In the genomic region with DNA sequence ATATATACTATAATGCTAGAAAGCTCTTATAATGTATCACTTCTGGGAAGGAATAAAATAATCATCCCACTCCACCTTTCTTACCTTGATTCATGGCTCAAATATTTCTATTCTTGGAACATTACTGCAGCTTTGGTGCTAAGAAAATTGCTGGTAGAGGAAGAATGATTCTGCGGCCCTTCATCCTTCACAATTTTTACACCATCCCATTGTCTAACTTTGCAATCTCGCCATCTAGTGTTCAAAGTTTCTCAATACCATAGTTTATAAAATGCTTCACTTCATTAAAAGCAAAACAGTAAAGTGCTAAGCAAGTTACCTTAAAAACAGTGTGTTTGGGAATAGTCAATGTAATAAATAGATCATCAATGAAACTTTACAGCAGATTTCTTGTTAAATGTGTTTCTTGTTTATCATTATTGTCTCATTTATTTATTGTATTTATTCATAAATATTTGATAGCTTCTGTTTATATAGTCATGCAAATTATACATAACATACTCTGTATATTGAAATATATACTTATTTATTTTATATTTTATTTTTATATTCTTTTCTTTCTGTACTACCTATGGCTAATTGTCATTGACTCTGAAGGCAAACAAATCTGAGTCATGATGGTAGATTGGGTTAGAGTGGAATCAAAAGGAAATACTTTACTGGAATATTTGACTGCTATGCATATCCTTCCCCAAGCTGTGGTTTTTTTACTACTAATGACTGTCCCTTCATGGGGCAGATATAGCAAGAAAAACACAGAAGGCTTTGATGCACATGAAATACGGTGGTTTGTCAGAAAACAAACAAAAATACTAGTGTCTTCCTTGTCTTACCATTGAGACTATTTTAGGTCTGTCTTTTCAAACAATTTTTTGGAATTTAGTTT, we compare ENCODE assay signal across 8 cellular contexts.
DNase-seq lines count a peak whose midpoint lies in the region; ATAC-seq and TF ChIP-seq lines count a peak whose summit lies in the region.

No MANE protein-coding gene starts in this region.

- TF ChIP-seq CTCF in WI38 (IDR thresholded peaks at IDR 0.05; ENCODE audit: low read depth, low read length) (peak; percentile 15; the same call in 1 of the 2 replicates), thyroid gland (IDR thresholded peaks at IDR 0.05) (peak; percentile 13 to 88 (median 58))

- intact Hi-C loops in thyroid gland (cut with DNase I), result no loop called here

- H3K36me3 Mint-ChIP-seq in activated T-helper 17 cell treated with anti-CD3 and anti-CD28 coated beads, Interleukin-2, amount 50 U/mL, for 72 hours (ENCODE audit: low read depth), result no peaks in the 10 kb centered on the region

- no peaks in the 10 kb centered on the region for H3K4me1 Mint-ChIP-seq in activated T-helper 17 cell treated with anti-CD3 and anti-CD28 coated beads, Interleukin-2, amount 50 U/mL, for 72 hours

- H3K4me3 ChIP-seq in H7 (ENCODE audit: insufficient read depth, low read depth, low read length) (no peak overlapping the region), WI38 (ENCODE audit: low read depth, low read length) (no peak overlapping the region), thyroid gland (replicated peaks in 1 of 3) (no peak overlapping the region)

- no peak overlapping the region for H3K4me3 Mint-ChIP-seq in activated T-helper 17 cell treated with anti-CD3 and anti-CD28 coated beads, Interleukin-2, amount 50 U/mL, for 72 hours

- no peaks in the 10 kb centered on the region for H3K36me3 ChIP-seq in H7 (replicated peaks; ENCODE audit: control insufficient read depth, insufficient read depth, low read length)
- no peaks in the 10 kb centered on the region for H3K36me3 ChIP-seq in thyroid gland

- H3K9me3 ChIP-seq in thyroid gland, result no peaks in the 10 kb centered on the region

- TF ChIP-seq POLR2A in thyroid gland (IDR thresholded peaks at IDR 0.05), result no peak

- H3K27ac ChIP-seq in thyroid gland, result peak overlapping the region in 2 of 3 donors; percentile 31 to 35

- H3K4me1 ChIP-seq in thyroid gland, result peaks cover 6 to 13% of the 10 kb centered on the region in 2 donors

- 30 to 34% methylated on average over 3 of the region's 3 CpGs for WGBS in thyroid gland, 2 donors

- H3K27me3 Mint-ChIP-seq in activated T-helper 17 cell treated with anti-CD3 and anti-CD28 coated beads, Interleukin-2, amount 50 U/mL, for 72 hours, result no peaks in the 10 kb centered on the region

- H3K27me3 ChIP-seq in H7 (ENCODE audit: control insufficient read depth, insufficient read depth, low read length) (no peaks in the 10 kb centered on the region), thyroid gland (no peaks in the 10 kb centered on the region)

- H3K9me3 Mint-ChIP-seq in activated T-helper 17 cell treated with anti-CD3 and anti-CD28 coated beads, Interleukin-2, amount 50 U/mL, for 72 hours, result no peaks in the 10 kb centered on the region

- ATAC-seq in activated T-helper 17 cell treated with anti-CD3 and anti-CD28 coated beads, Interleukin-2, amount 50 U/mL, for 72 hours (replicated peaks), result no peak

- DNase-seq in EH (ENCODE audit: low read depth) (peak; percentile 87), H7 (peak; percentile 23), NCI-H1417 (lab: John Stamatoyannopoulos, UW) (peak; percentile 27 to 82 (median 79)), iPS-NIHi7 (ENCODE audit: extremely low spot score) (peak; percentile 30), thyroid gland (peak in 1 of 2 donors; percentile 14), MV-4-11 (lab: John Stamatoyannopoulos, UW) (no peak)

- H3K27ac Mint-ChIP-seq in activated T-helper 17 cell treated with anti-CD3 and anti-CD28 coated beads, Interleukin-2, amount 50 U/mL, for 72 hours, result no peak overlapping the region
